ENCODE assay signal across 17 cellular contexts in the genomic region with DNA sequence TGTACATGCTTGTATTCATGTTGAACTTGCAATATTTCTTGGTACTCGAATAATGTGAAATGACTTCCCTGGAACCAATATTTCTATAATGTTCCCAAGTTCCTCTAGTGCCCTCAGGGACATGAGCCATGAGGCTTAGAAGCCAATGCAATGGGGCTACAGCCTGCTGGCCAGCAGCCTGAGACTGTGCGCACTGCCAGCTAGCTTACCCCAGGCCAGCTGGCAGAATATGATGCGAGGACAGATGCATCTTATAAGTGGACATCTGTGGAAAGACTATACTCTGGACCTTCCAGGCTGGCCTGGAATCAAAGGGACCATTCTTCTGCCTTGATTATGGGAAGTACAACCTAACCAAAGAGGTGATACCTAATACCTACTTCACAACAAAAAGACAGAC.
DNase-seq lines count a peak whose midpoint lies in the region; ATAC-seq lines count a peak whose summit lies in the region.
"Had no signal": no experiment of that assay in that cellular context is flagged by ENCODE, and none has a peak within 500 bp of the region (broad histone marks: within the 10 kb centered on the region; RNA-seq: fewer than 3 reads in every experiment).

No MANE protein-coding gene starts in this region.

- no peaks in the 10 kb centered on the region for H3K36me3 Mint-ChIP-seq in stimulated activated naive B cell treated with anti-CD40 and anti-IgM and Interleukin-4, amounts not matched to agents 10 μg/mL and 1 μg/mL and 100 μg/mL, for 72 hours
- H3K36me3 Mint-ChIP-seq: CD14-positive monocyte had no signal

- no peak overlapping the region for H3K4me3 ChIP-seq in aorta (ENCODE audit: low read length in 2 of 2)
- H3K4me3 ChIP-seq: SJSA1 had no signal

- no peaks in the 10 kb centered on the region for H3K4me1 Mint-ChIP-seq in stimulated activated naive B cell treated with anti-CD40 and anti-IgM and Interleukin-4, amounts not matched to agents 10 μg/mL and 1 μg/mL and 100 μg/mL, for 72 hours
- H3K4me1 Mint-ChIP-seq: B cell, CD14-positive monocyte had no signal

- DNase-seq in NCI-H446 (lab: John Stamatoyannopoulos, UW): peak; percentile 60 to 91
- DNase-seq in cerebellar cortex (ENCODE audit: low spot score): peak; percentile 3
- DNase-seq in myocyte (ENCODE audit: low read depth): peak; percentile 4
- peak; percentile 75 for DNase-seq in superior temporal gyrus (ENCODE audit: extremely low spot score)
- no peak for DNase-seq in stimulated activated naive B cell treated with anti-CD40 and anti-IgM and Interleukin-4, amounts not matched to agents 10 μg/mL and 1 μg/mL and 100 μg/mL, for 72 hours
- no peak for DNase-seq in aorta
- DNase-seq: EL, Kasumi-1, NCI-H1417, NCI-H1694 treated with DMSO at 0.1 percent for 48 hours, NCI-H510A, NCI-H774, OCI-M1 had no signal

- H3K9me3 Mint-ChIP-seq in stimulated activated naive B cell treated with anti-CD40 and anti-IgM and Interleukin-4, amounts not matched to agents 10 μg/mL and 1 μg/mL and 100 μg/mL, for 72 hours: no peaks in the 10 kb centered on the region

- no peaks in the 10 kb centered on the region for H3K27me3 Mint-ChIP-seq in stimulated activated naive B cell treated with anti-CD40 and anti-IgM and Interleukin-4, amounts not matched to agents 10 μg/mL and 1 μg/mL and 100 μg/mL, for 72 hours
- H3K27me3 Mint-ChIP-seq: B cell had no signal

- peaks cover 0 to 2% of the 10 kb centered on the region in 2 donors for H3K27me3 ChIP-seq in aorta (ENCODE audit: control insufficient read depth in 1 of 2, insufficient read depth in 2 of 2, low read length in 1 of 2)
- H3K27me3 ChIP-seq: SJSA1 had no signal

- no peak overlapping the region for H3K27ac ChIP-seq in aorta (ENCODE audit: low read depth in 1 of 2, low read length in 2 of 2)
- H3K27ac ChIP-seq: SJSA1 had no signal

- ATAC-seq in stimulated activated naive B cell treated with anti-CD40 and anti-IgM and Interleukin-4, amounts not matched to agents 10 μg/mL and 1 μg/mL and 100 μg/mL, for 72 hours (replicated peaks): no peak
- ATAC-seq in aorta (ENCODE audit: low FRiP score) (no peak), GM21786 (IDR thresholded peaks at IDR 0.05; ENCODE audit: unreplicated experiment) (no peak)

- WGBS in aorta, 2 donors: 63 to 71% methylated on average over 3 of the region's 3 CpGs

- no peak overlapping the region for H3K27ac Mint-ChIP-seq in stimulated activated naive B cell treated with anti-CD40 and anti-IgM and Interleukin-4, amounts not matched to agents 10 μg/mL and 1 μg/mL and 100 μg/mL, for 72 hours
- H3K27ac Mint-ChIP-seq: B cell, CD14-positive monocyte had no signal

- no peaks in the 10 kb centered on the region for H3K9me3 ChIP-seq in aorta (ENCODE audit: control insufficient read depth, low read length)
- H3K9me3 ChIP-seq: SJSA1 had no signal

- no peaks in the 10 kb centered on the region for H3K36me3 ChIP-seq in aorta (ENCODE audit: control insufficient read depth in 1 of 2, insufficient read depth in 2 of 2, low read length in 1 of 2)
- H3K36me3 ChIP-seq: SJSA1 had no signal

- intact Hi-C loops in aorta (cut with DNase I): no loop called here

- H3K4me1 ChIP-seq in aorta (ENCODE audit: control insufficient read depth in 1 of 2, insufficient read depth in 2 of 2, low read length in 2 of 2): no peaks in the 10 kb centered on the region
- H3K4me1 ChIP-seq: SJSA1 had no signal

- H3K4me3 Mint-ChIP-seq in stimulated activated naive B cell treated with anti-CD40 and anti-IgM and Interleukin-4, amounts not matched to agents 10 μg/mL and 1 μg/mL and 100 μg/mL, for 72 hours: no peak overlapping the region
- H3K4me3 Mint-ChIP-seq: B cell, CD14-positive monocyte had no signal

Comparison
In these comparisons a context has a peak if more than half of its experiments do, and no peak if none do; other contexts are left out.
1. DNase-seq: peak in NCI-H446 (2 of 2), cerebellar cortex (single experiment), myocyte (single experiment) and superior temporal gyrus (single experiment); none in stimulated activated naive B cell treated with anti-CD40 and anti-IgM and Interleukin-4, amounts not matched to agents 10 μg/mL and 1 μg/mL and 100 μg/mL, for 72 hours (single experiment) and aorta (0 of 2).